Comparison of ENCODE assay signal across 9 cellular contexts in the genomic region with DNA sequence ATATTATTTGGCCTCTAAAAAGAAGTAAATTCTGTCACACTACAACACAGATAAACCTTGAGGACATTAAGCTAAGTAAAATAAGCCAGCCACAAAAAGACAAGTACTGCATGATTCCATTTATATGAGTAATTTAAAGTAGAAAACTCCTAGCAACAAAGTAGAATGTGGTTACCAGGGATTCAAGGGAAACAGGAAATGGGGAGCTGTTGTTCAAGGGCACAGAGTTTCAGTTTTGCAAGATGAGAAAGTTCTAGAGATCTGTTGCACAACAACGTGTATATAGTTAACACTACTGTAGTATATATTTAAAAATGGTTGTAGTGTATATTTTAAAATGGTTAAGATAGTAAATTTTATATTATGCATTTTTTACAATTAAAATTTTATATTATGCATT. TPM values are rescaled to one million over a fixed set of nuclear protein-coding genes. Genes with fewer than 3 reads are reported as not detected.
DNase-seq lines count a peak whose midpoint lies in the region; ATAC-seq and TF ChIP-seq lines count a peak whose summit lies in the region.
"Had no signal": no experiment of that assay in that cellular context is flagged by ENCODE, and none has a peak within 500 bp of the region (broad histone marks: within the 10 kb centered on the region; RNA-seq: fewer than 3 reads in every experiment).

No MANE protein-coding gene starts in this region.

- POLR2A ChIA-PET in activated CD8-positive, alpha-beta T cell treated with anti-CD3 and anti-CD28 coated beads, Interleukin-2, amount 10 ng/mL, durations not matched to agents 7 days and 5 days (lab: Charles Lee): interaction anchor here (1.5 to 2.3 kb wide), 3 partner anchors 25 to 146 kb away, joined by 3 to 7 read pairs (median 7); a partner anchor contains a TSS

- H3K27me3 ChIP-seq in heart right ventricle (no peaks in the 10 kb centered on the region), hepatocyte (no peaks in the 10 kb centered on the region), vagina (no peaks in the 10 kb centered on the region)

- H3K4me1 Mint-ChIP-seq in activated CD8-positive, alpha-beta T cell treated with anti-CD3 and anti-CD28 coated beads, Interleukin-2, amount 10 ng/mL, durations not matched to agents 7 days and 5 days (ENCODE audit: low read depth): peaks cover 40% of the 10 kb centered on the region

- peak overlapping the region; percentile 62 for H3K4me3 Mint-ChIP-seq in activated CD8-positive, alpha-beta T cell treated with anti-CD3 and anti-CD28 coated beads, Interleukin-2, amount 10 ng/mL, durations not matched to agents 7 days and 5 days

- peak overlapping the region in 4 of 10 donors; percentile 4 to 66 (median 32) for H3K27ac ChIP-seq in heart right ventricle
- H3K27ac ChIP-seq in hepatocyte: peak overlapping the region; percentile 64
- peak overlapping the region; percentile 64 for H3K27ac ChIP-seq in vagina

- H3K36me3 Mint-ChIP-seq in activated CD8-positive, alpha-beta T cell treated with anti-CD3 and anti-CD28 coated beads, Interleukin-2, amount 10 ng/mL, durations not matched to agents 7 days and 5 days (ENCODE audit: low read depth): peaks cover 74% of the 10 kb centered on the region

- peaks cover 83% of the 10 kb centered on the region for H3K79me2 ChIP-seq in hepatocyte

- H3K4me3 ChIP-seq in heart right ventricle (no peak overlapping the region), hepatocyte (no peak overlapping the region), vagina (no peak overlapping the region)

- H3K36me3 ChIP-seq in heart right ventricle: peaks cover 0 to 100% (median 86%) of the 10 kb centered on the region in 9 donors
- H3K36me3 ChIP-seq in hepatocyte (replicated peaks; ENCODE audit: insufficient read depth, low read depth): peaks cover 14% of the 10 kb centered on the region
- H3K36me3 ChIP-seq in vagina: peaks cover 0 to 69% of the 10 kb centered on the region in 2 donors

- DNase-seq in heart right ventricle (no peak), cardiac septum (ENCODE audit: low spot score) (no peak), hepatocyte (ENCODE audit: low spot score) (peak; percentile 32), vagina (ENCODE audit: extremely low spot score in 2 of 2) (no peak), GM10266 (ENCODE audit: extremely low spot score) (no peak), OCI-M2 (lab: John Stamatoyannopoulos, UW; ENCODE audit: unreplicated experiment) (no peak)
- peak; percentile 49 for DNase-seq in activated CD8-positive, alpha-beta T cell treated with anti-CD3 and anti-CD28 coated beads, Interleukin-2, amount 10 ng/mL, durations not matched to agents 7 days and 5 days
- DNase-seq: left cardiac atrium had no signal

- no peak for TF ChIP-seq POLR2A in vagina (IDR thresholded peaks at IDR 0.05)

- H4K20me1 ChIP-seq in hepatocyte (ENCODE audit: insufficient read depth, poor library complexity, severe bottlenecking): peaks cover 14% of the 10 kb centered on the region

- intact Hi-C loops in heart right ventricle (cut with DNase I) (no loop called here), cardiac septum (cut with DNase I) (no loop called here), vagina (cut with DNase I) (no loop called here)

- H3K4me1 ChIP-seq in heart right ventricle (peaks cover 0 to 21% (median 9%) of the 10 kb centered on the region in 9 donors), hepatocyte (ENCODE audit: insufficient read depth) (no peaks in the 10 kb centered on the region), vagina (peaks cover 15% of the 10 kb centered on the region)

- no peaks in the 10 kb centered on the region for H3K9me2 ChIP-seq in hepatocyte (replicated peaks; ENCODE audit: insufficient read depth)

- ATAC-seq in heart right ventricle (peak in 5 of 8 donors; percentile 27 to 55 (median 52)), HG03439 (IDR thresholded peaks at IDR 0.05; ENCODE audit: unreplicated experiment) (no peak)
- peak; percentile 69 for ATAC-seq in activated CD8-positive, alpha-beta T cell treated with anti-CD3 and anti-CD28 coated beads, Interleukin-2, amount 10 ng/mL, durations not matched to agents 7 days and 5 days

- H2AFZ ChIP-seq in hepatocyte: no peak overlapping the region

- H3K9me3 ChIP-seq in heart right ventricle (no peaks in the 10 kb centered on the region), hepatocyte (ENCODE audit: low read depth) (no peaks in the 10 kb centered on the region), vagina (no peaks in the 10 kb centered on the region)

- H3K4me2 ChIP-seq in hepatocyte: no peak overlapping the region

- H3K27me3 Mint-ChIP-seq in activated CD8-positive, alpha-beta T cell treated with anti-CD3 and anti-CD28 coated beads, Interleukin-2, amount 10 ng/mL, durations not matched to agents 7 days and 5 days (ENCODE audit: low read depth): no peaks in the 10 kb centered on the region

- no peak for TF ChIP-seq CTCF in heart right ventricle (IDR thresholded peaks at IDR 0.05)
- TF ChIP-seq CTCF in hepatocyte (IDR thresholded peaks at IDR 0.05; ENCODE audit: poor library complexity): no peak
- no peak for TF ChIP-seq CTCF in vagina (IDR thresholded peaks at IDR 0.05)
- TF ChIP-seq CTCF in GM10266 (IDR thresholded peaks at IDR 0.05; ENCODE audit: control insufficient read depth, insufficient read depth, low read depth, missing control alignments): no peak

- WGBS in heart right ventricle, 2 donors: 34 to 54% methylated on average over 1 of the region's 1 CpG
- WGBS in hepatocyte (ENCODE audit: low lambda C conversion rate, missing lambda C conversion rate): 69% methylated on average over 1 of the region's 1 CpG

- H3K27ac Mint-ChIP-seq in activated CD8-positive, alpha-beta T cell treated with anti-CD3 and anti-CD28 coated beads, Interleukin-2, amount 10 ng/mL, durations not matched to agents 7 days and 5 days: peak overlapping the region; percentile 85

- no peaks in the 10 kb centered on the region for H3K9me3 Mint-ChIP-seq in activated CD8-positive, alpha-beta T cell treated with anti-CD3 and anti-CD28 coated beads, Interleukin-2, amount 10 ng/mL, durations not matched to agents 7 days and 5 days (ENCODE audit: insufficient read depth)

- CTCF ChIA-PET in activated CD8-positive, alpha-beta T cell treated with anti-CD3 and anti-CD28 coated beads, Interleukin-2, amount 10 ng/mL, durations not matched to agents 7 days and 5 days (lab: Charles Lee): interaction anchor here (0.7 to 2.7 kb wide), 9 partner anchors 13 to 438 kb away, joined by 3 to 27 read pairs (median 3); a partner anchor contains a TSS

RNA-seq across cellular contexts. Expression of a gene that starts 25.4 kb away (rescaled TPM):
- total RNA-seq in heart right ventricle (100 to 1,000 TPM in 7 of 10 donors, 10 to 100 TPM in 3; 86.3 to 163 (median 124) TPM), cardiac septum (140 TPM), hepatocyte (306 and 312 TPM in 2 replicates), vagina (133 TPM)
- polyA plus RNA-seq in heart right ventricle (100 to 1,000 TPM in 1 of 2 donors, 10 to 100 TPM in 1; 82.5 to 121 TPM), hepatocyte (226 and 243 TPM in 2 replicates)
- total RNA-seq in activated CD8-positive, alpha-beta T cell treated with anti-CD3 and anti-CD28 coated beads, Interleukin-2, amount 10 ng/mL, durations not matched to agents 7 days and 5 days: 100 to 1,000 TPM; 111 to 113 TPM

RNA-seq across cellular contexts. Expression of a gene that starts 34.9 kb away (rescaled TPM):
- 1 to 10 TPM; 3.5 to 9.1 (median 6.2) TPM for total RNA-seq in heart right ventricle
- polyA plus RNA-seq in heart right ventricle: 1 to 10 TPM; 1.9 to 5.4 TPM
- 6.0 TPM for total RNA-seq in cardiac septum
- 1 to 10 TPM; 3.1 to 3.3 TPM for total RNA-seq in activated CD8-positive, alpha-beta T cell treated with anti-CD3 and anti-CD28 coated beads, Interleukin-2, amount 10 ng/mL, durations not matched to agents 7 days and 5 days
- 12.5 and 14.0 TPM in 2 replicates for total RNA-seq in hepatocyte
- 1.5 and 2.1 TPM in 2 replicates for polyA plus RNA-seq in hepatocyte
- 4.2 TPM for total RNA-seq in vagina

Comparison
In these comparisons a context has a peak if more than half of its experiments do, and no peak if none do; other contexts are left out.
1. DNase-seq: peak in activated CD8-positive, alpha-beta T cell treated with anti-CD3 and anti-CD28 coated beads, Interleukin-2, amount 10 ng/mL, durations not matched to agents 7 days and 5 days (single experiment) and hepatocyte (single experiment); none in heart right ventricle (0 of 2), cardiac septum (single experiment), vagina (0 of 2), GM10266 (single experiment) and OCI-M2 (single experiment).